28 cellular contexts compared by ENCODE assay signal in the genomic region with DNA sequence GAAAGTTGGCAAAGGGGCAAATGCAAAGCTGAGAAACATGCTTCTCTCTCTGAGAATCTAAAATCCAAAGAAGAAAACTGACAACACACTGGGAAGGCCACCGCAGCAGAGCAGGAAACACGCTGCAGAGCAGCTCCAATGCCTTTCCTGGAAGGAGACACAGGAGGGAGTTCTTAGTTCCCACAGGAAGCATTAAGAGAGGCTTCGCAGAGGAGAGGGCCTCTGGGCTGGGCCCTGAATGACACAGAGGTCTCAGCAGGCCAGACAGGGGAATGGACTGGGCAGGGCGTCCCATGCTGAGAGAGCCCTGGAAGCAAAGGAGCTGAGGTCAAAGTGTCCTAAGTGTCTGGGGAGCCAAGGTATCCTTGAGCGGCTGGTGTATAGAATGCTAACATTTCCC.
"Had no signal": no experiment of that assay in that cellular context is flagged by ENCODE, and none has a peak within 500 bp of the region (broad histone marks: within the 10 kb centered on the region; RNA-seq: fewer than 3 reads in every experiment).

No MANE protein-coding gene starts in this region.

- H3K4me3 Mint-ChIP-seq: activated CD4-positive, alpha-beta memory T cell treated with anti-CD3 and anti-CD28 coated beads, Interleukin-2, amount 10 ng/mL, durations not matched to agents 7 days and 5 days; activated CD4-positive, alpha-beta T cell treated with anti-CD3 and anti-CD28 coated beads, Interleukin-2, amount 10 ng/mL, durations not matched to agents 7 days and 5 days; activated T-cell treated with anti-CD3 and anti-CD28 coated beads, Interleukin-2, amount 50 U/mL, for 24 hours; central memory CD8-positive, alpha-beta T cell; nephron progenitor cell; stimulated activated memory B cell treated with anti-CD40 and anti-IgM and Interleukin-4, amounts not matched to agents 10 μg/mL and 1 μg/mL and 100 μg/mL, for 72 hours; stimulated activated naive CD8-positive, alpha-beta T cell treated with anti-CD3 and anti-CD28 coated beads, Interleukin-15, amount 100 ng/mL, for 72 hours; type B pancreatic cell had no signal

- H3K4me3 ChIP-seq: gastroesophageal sphincter, lung, pancreas, psoas muscle, sigmoid colon, uterus had no signal

- H3K27ac ChIP-seq: gastroesophageal sphincter, pancreas, psoas muscle, sigmoid colon, uterus, VCaP had no signal

- H3K9me3 ChIP-seq: pancreas, uterus had no signal

- H3K4me1 ChIP-seq: gastroesophageal sphincter, pancreas, psoas muscle, sigmoid colon had no signal

- H3K27ac Mint-ChIP-seq: activated CD4-positive, alpha-beta memory T cell treated with anti-CD3 and anti-CD28 coated beads, Interleukin-2, amount 10 ng/mL, durations not matched to agents 7 days and 5 days; activated CD4-positive, alpha-beta T cell treated with anti-CD3 and anti-CD28 coated beads, Interleukin-2, amount 10 ng/mL, durations not matched to agents 7 days and 5 days; activated naive CD4-positive, alpha-beta T cell treated with anti-CD3 and anti-CD28 coated beads, Interleukin-2, amount 50 U/mL, for 72 hours; activated T-cell treated with anti-CD3 and anti-CD28 coated beads, Interleukin-2, amount 50 U/mL, for 24 hours; nephron progenitor cell; stimulated activated memory B cell treated with anti-CD40 and anti-IgM and Interleukin-4, amounts not matched to agents 10 μg/mL and 1 μg/mL and 100 μg/mL, for 72 hours; type B pancreatic cell had no signal

- DNase-seq: activated CD4-positive, alpha-beta memory T cell treated with anti-CD3 and anti-CD28 coated beads, Interleukin-2, amount 10 ng/mL, durations not matched to agents 7 days and 5 days; activated CD4-positive, alpha-beta T cell treated with anti-CD3 and anti-CD28 coated beads, Interleukin-2, amount 10 ng/mL, durations not matched to agents 7 days and 5 days; activated CD4-positive, CD25-positive, alpha-beta regulatory T cell treated with anti-CD3 and anti-CD28 coated beads, Interleukin-2, amount 50 U/mL, for 72 hours; activated CD8-positive, alpha-beta memory T cell treated with anti-CD3 and anti-CD28 coated beads, Interleukin-2, amount 50 U/mL, for 48 hours; activated T-cell treated with anti-CD3 and anti-CD28 coated beads, Interleukin-2, amount 50 U/mL, for 24 hours; anterior cingulate cortex; effector memory CD4-positive, alpha-beta T cell; hippocampal formation; nephron progenitor cell; nucleus accumbens; pancreas; sigmoid colon; small intestine; stimulated activated CD4-positive, alpha-beta T cell treated with anti-CD3 and anti-CD28 coated beads, Interleukin-1b, Interleukin-23, amount 100 ng/mL, for 48 hours; stimulated activated CD4-positive, alpha-beta T cell treated with anti-CD3 and anti-CD28 coated beads, Interleukin-4, amount 100 ng/mL, for 4 hours; stimulated activated CD8-positive, alpha-beta memory T cell treated with anti-CD3 and anti-CD28 coated beads, Interleukin-4, amount 100 ng/mL, for 48 hours; stimulated activated naive CD8-positive, alpha-beta T cell treated with anti-CD3 and anti-CD28 coated beads, Interleukin-15, amount 100 ng/mL, for 72 hours; substantia nigra; uterus had no signal

- H3K4me1 Mint-ChIP-seq: activated CD4-positive, alpha-beta memory T cell treated with anti-CD3 and anti-CD28 coated beads, Interleukin-2, amount 10 ng/mL, durations not matched to agents 7 days and 5 days; activated CD4-positive, alpha-beta T cell treated with anti-CD3 and anti-CD28 coated beads, Interleukin-2, amount 10 ng/mL, durations not matched to agents 7 days and 5 days; central memory CD8-positive, alpha-beta T cell; stimulated activated memory B cell treated with anti-CD40 and anti-IgM and Interleukin-4, amounts not matched to agents 10 μg/mL and 1 μg/mL and 100 μg/mL, for 72 hours; stimulated activated naive CD8-positive, alpha-beta T cell treated with anti-CD3 and anti-CD28 coated beads, Interleukin-15, amount 100 ng/mL, for 72 hours had no signal

- H3K36me3 ChIP-seq: gastroesophageal sphincter, pancreas, sigmoid colon, uterus had no signal

- H3K9me3 Mint-ChIP-seq: central memory CD8-positive, alpha-beta T cell had no signal

- ATAC-seq: activated naive CD4-positive, alpha-beta T cell treated with anti-CD3 and anti-CD28 coated beads, Interleukin-2, amount 50 U/mL, for 72 hours; gastroesophageal sphincter; left lobe of liver; pancreas; psoas muscle; stimulated activated memory B cell treated with anti-CD40 and anti-IgM and Interleukin-4, amounts not matched to agents 10 μg/mL and 1 μg/mL and 100 μg/mL, for 72 hours; stimulated activated naive CD8-positive, alpha-beta T cell treated with anti-CD3 and anti-CD28 coated beads, Interleukin-15, amount 100 ng/mL, for 72 hours had no signal

- H3K36me3 Mint-ChIP-seq: stimulated activated memory B cell treated with anti-CD40 and anti-IgM and Interleukin-4, amounts not matched to agents 10 μg/mL and 1 μg/mL and 100 μg/mL, for 72 hours; type B pancreatic cell had no signal

- H3K27me3 ChIP-seq: pancreas, uterus had no signal

- H3K27me3 Mint-ChIP-seq: activated CD4-positive, alpha-beta T cell treated with anti-CD3 and anti-CD28 coated beads, Interleukin-2, amount 10 ng/mL, durations not matched to agents 7 days and 5 days; activated T-cell treated with anti-CD3 and anti-CD28 coated beads, Interleukin-2, amount 50 U/mL, for 24 hours; stimulated activated naive CD8-positive, alpha-beta T cell treated with anti-CD3 and anti-CD28 coated beads, Interleukin-15, amount 100 ng/mL, for 72 hours had no signal
